In the genomic region with DNA sequence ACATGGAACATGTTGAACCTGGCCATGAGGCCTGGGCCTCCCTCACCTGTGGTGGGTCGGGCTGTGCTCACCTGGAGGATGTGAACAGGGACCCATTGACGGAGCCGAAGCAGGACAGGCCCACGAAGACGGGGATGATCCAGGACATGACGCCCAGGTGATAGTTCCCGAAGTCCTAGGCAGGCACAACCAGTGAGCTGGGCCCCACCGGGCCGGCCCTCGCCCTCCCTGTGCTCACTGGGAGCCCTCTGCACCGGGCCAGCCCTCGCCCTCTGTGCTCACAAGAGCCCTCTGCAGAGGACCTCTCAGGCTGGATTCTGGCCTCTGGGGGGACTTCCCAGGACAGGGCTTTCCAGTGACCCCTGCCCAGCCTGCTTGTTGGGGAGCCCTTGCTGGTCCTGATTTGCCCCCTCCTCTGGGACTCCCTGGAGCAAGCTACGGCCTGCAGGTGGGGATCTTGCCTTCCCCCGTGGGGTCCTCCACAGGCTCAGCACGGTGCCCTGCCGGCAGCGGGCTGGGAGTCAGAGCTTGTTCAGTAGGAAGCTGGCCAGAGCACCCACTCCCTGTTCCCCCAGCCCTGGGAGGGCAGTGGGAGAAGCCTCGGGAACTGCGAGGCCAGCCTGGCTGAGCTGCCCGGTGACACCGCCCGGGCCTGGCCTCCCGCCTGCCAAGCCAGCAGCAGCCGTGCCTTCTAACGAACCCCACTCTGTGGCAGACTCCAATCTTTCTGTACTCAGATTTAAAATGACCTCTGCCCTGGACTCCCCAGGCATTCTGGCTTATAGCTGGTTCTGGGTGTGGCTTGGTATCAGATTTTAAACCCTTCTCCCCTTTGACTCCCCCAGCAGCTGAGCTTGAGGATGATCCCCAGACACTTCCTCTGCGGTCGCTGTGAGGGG, we compare ENCODE assay signal across 1 cellular context.
TF ChIP-seq lines count a peak whose summit lies in the region.

No MANE protein-coding gene starts in this region.

TF ChIP-seq in H1, 55 proteins besides CTCF, POLR2A, EP300 and RAD21:
- no peak for TF ChIP-seq SRF (IDR thresholded peaks at IDR 0.05; ENCODE audit: low read depth, low read length)
- TF ChIP-seq SP1 (IDR thresholded peaks at IDR 0.05; ENCODE audit: low read depth, low read length) = peak; percentile 44; the same call in 1 of the 2 replicates
TF ChIP-seq in H1: peak in this region for 1.
